Comparison of ENCODE assay signal across 12 cellular contexts in genomic region chr3:66497982-66498671, GRCh38. TPM values are rescaled to one million over a fixed set of nuclear protein-coding genes. Genes with fewer than 3 reads are reported as not detected.
DNase-seq lines count a peak whose midpoint lies in the region; ATAC-seq and TF ChIP-seq lines count a peak whose summit lies in the region.
"Had no signal": no experiment of that assay in that cellular context is flagged by ENCODE, and none has a peak within 500 bp of the region (broad histone marks: within the 10 kb centered on the region; RNA-seq: fewer than 3 reads in every experiment).

No MANE protein-coding gene starts in this region.

- H4K20me1 ChIP-seq in BLaER1 treated with 17β-estradiol and CSF1 and Interleukin-3, amounts not matched to agents 10 nM and 100 nM, result peaks cover 0 to 56% (median 20%) of the 10 kb centered on the region in 11 experiments; a peak in 10 of 22 replicates

- no peaks in the 10 kb centered on the region for H3K36me3 Mint-ChIP-seq in nephron progenitor cell (ENCODE audit: low read depth)

- peaks cover 13% of the 10 kb centered on the region for H3K27me3 Mint-ChIP-seq in nephron progenitor cell (ENCODE audit: low read depth, poor library complexity)

- H3K27me3 ChIP-seq in BLaER1 treated with 17β-estradiol and CSF1 and Interleukin-3, amounts not matched to agents 10 nM and 100 nM, result no peaks in the 10 kb centered on the region; a peak in 3 of 22 replicates
- H3K27me3 ChIP-seq in spleen (replicated peaks in 1 of 7), result peaks cover 0 to 41% (median 4%) of the 10 kb centered on the region in 7 donors
- H3K27me3 ChIP-seq: neutrophil had no signal

- no peaks in the 10 kb centered on the region for H3K9me3 Mint-ChIP-seq in nephron progenitor cell
- H3K9me3 Mint-ChIP-seq: stimulated activated naive B cell treated with anti-CD40 and anti-IgM and Interleukin-4, amounts not matched to agents 10 μg/mL and 1 μg/mL and 100 μg/mL, for 72 hours had no signal

- H3K9ac ChIP-seq in BLaER1 treated with 17β-estradiol and CSF1 and Interleukin-3, amounts not matched to agents 10 nM and 100 nM, result peak overlapping the region in 10 of 11 experiments; percentile 88 to 96 (median 92); a peak in 18 of 22 replicates

- peak overlapping the region in 9 of 11 experiments; percentile 41 to 91 (median 69); a peak in 17 of 22 replicates for H3K27ac ChIP-seq in BLaER1 treated with 17β-estradiol and CSF1 and Interleukin-3, amounts not matched to agents 10 nM and 100 nM
- H3K27ac ChIP-seq in coronary artery (peak overlapping the region; percentile 95), spleen (no peak overlapping the region)

- H3K27ac Mint-ChIP-seq in nephron progenitor cell, result no peak overlapping the region
- H3K27ac Mint-ChIP-seq: stimulated activated naive B cell treated with anti-CD40 and anti-IgM and Interleukin-4, amounts not matched to agents 10 μg/mL and 1 μg/mL and 100 μg/mL, for 72 hours had no signal

- H3K36me3 ChIP-seq in BLaER1 treated with 17β-estradiol and CSF1 and Interleukin-3, amounts not matched to agents 10 nM and 100 nM, result peaks cover 0 to 3% (median 0%) of the 10 kb centered on the region in 11 experiments; a peak in 3 of 22 replicates
- H3K36me3 ChIP-seq in spleen, result no peaks in the 10 kb centered on the region
- H3K36me3 ChIP-seq: neutrophil had no signal

- TF ChIP-seq CTCF in LNCaP clone FGC (IDR thresholded peaks at IDR 0.05; ENCODE audit: control insufficient read depth, extremely low read depth, insufficient read depth) (no peak), coronary artery (IDR thresholded peaks at IDR 0.05) (no peak), nephron progenitor cell (IDR thresholded peaks at IDR 0.05) (no peak), GM13976 (IDR thresholded peaks at IDR 0.05; ENCODE audit: borderline replicate concordance, control extremely low read depth, extremely low read depth, insufficient read depth, missing control alignments) (no peak), spleen (IDR thresholded peaks at IDR 0.05 in 8 of 11, conservative IDR thresholded peaks at IDR 0.05 in 3 of 11) (no peak)

- intact Hi-C loops in spleen (cut with DNase I; ENCODE audit: low total_unique reads), result no loop called here

- DNase-seq in LNCaP clone FGC (ENCODE audit: low read depth) (no peak), coronary artery (ENCODE audit: low spot score) (no peak), nephron progenitor cell (no peak), GM13976 (ENCODE audit: low spot score) (no peak), NCI-H187 (lab: John Stamatoyannopoulos, UW) (no peak), spleen (no peak)
- DNase-seq: activated CD4-positive, alpha-beta T cell treated with anti-CD3 and anti-CD28 coated beads, Interleukin-2, amount 50 U/mL, for 4 hours; NK-92 treated with Interleukin-12 subunit alpha and Interleukin-12 subunit beta, amount 100 ng/mL, for 24 hours; stimulated activated naive B cell treated with anti-CD40 and anti-IgM and Interleukin-4, amounts not matched to agents 10 μg/mL and 1 μg/mL and 100 μg/mL, for 72 hours had no signal

- peaks cover 91% of the 10 kb centered on the region for H3K4me1 Mint-ChIP-seq in nephron progenitor cell

- WGBS in spleen, 5 donors, result 73 to 82% (median 81%) methylated on average over 4 of the region's 4 CpGs

- H3K9me3 ChIP-seq in BLaER1 treated with 17β-estradiol and CSF1 and Interleukin-3, amounts not matched to agents 10 nM and 100 nM (replicated peaks in 1 of 11), result no peaks in the 10 kb centered on the region
- no peaks in the 10 kb centered on the region for H3K9me3 ChIP-seq in spleen
- H3K9me3 ChIP-seq: neutrophil had no signal

- H3K4me3 ChIP-seq in BLaER1 treated with 17β-estradiol and CSF1 and Interleukin-3, amounts not matched to agents 10 nM and 100 nM, result peak overlapping the region; percentile 92 to 100 (median 96); a peak in 16 of 20 replicates
- H3K4me3 ChIP-seq in LNCaP clone FGC (ENCODE audit: low read depth, low read length) (peak overlapping the region; percentile 91), coronary artery (peak overlapping the region; percentile 98), spleen (peak overlapping the region in 1 of 8 donors; percentile 99)

- TF ChIP-seq POLR2A in spleen (IDR thresholded peaks at IDR 0.05), result no peak

- no peak for ATAC-seq in GM21529 (IDR thresholded peaks at IDR 0.05; ENCODE audit: unreplicated experiment)
- ATAC-seq: stimulated activated naive B cell treated with anti-CD40 and anti-IgM and Interleukin-4, amounts not matched to agents 10 μg/mL and 1 μg/mL and 100 μg/mL, for 72 hours had no signal

- H3K4me3 Mint-ChIP-seq in nephron progenitor cell, result peak overlapping the region; percentile 96
- H3K4me3 Mint-ChIP-seq: stimulated activated naive B cell treated with anti-CD40 and anti-IgM and Interleukin-4, amounts not matched to agents 10 μg/mL and 1 μg/mL and 100 μg/mL, for 72 hours had no signal

- H3K4me2 ChIP-seq in BLaER1 treated with 17β-estradiol and CSF1 and Interleukin-3, amounts not matched to agents 10 nM and 100 nM, result peak overlapping the region; percentile 74 to 97 (median 93)

- in situ Hi-C loops in GM13976 (cut with MboI; ENCODE audit: low sequenced_read_pairs, unreplicated experiment), result no loop called here

- H3K4me1 ChIP-seq in BLaER1 treated with 17β-estradiol and CSF1 and Interleukin-3, amounts not matched to agents 10 nM and 100 nM, result peaks cover 50 to 79% (median 73%) of the 10 kb centered on the region in 10 experiments
- peaks cover 13 to 84% (median 35%) of the 10 kb centered on the region in 6 donors for H3K4me1 ChIP-seq in spleen

RNA-seq across cellular contexts. Expression of gene LRIG1, which starts 2.7 kb away (rescaled TPM):
- total RNA-seq in spleen, result 10 to 100 TPM; 10.6 to 19.7 (median 12.4) TPM
- 10 to 100 TPM in 1 of 3 donors, 1 to 10 TPM in 2; 5.9 to 10.6 (median 8.6) TPM for polyA plus RNA-seq in spleen

Comparison
In these comparisons a context has a peak if more than half of its experiments do, and no peak if none do; other contexts are left out.
1. H3K27ac ChIP-seq: peak in BLaER1 treated with 17β-estradiol and CSF1 and Interleukin-3, amounts not matched to agents 10 nM and 100 nM (9 of 11) and coronary artery (2 of 2); none in spleen (0 of 8).